ENCODE assay signal across 8 cellular contexts in the genomic region with DNA sequence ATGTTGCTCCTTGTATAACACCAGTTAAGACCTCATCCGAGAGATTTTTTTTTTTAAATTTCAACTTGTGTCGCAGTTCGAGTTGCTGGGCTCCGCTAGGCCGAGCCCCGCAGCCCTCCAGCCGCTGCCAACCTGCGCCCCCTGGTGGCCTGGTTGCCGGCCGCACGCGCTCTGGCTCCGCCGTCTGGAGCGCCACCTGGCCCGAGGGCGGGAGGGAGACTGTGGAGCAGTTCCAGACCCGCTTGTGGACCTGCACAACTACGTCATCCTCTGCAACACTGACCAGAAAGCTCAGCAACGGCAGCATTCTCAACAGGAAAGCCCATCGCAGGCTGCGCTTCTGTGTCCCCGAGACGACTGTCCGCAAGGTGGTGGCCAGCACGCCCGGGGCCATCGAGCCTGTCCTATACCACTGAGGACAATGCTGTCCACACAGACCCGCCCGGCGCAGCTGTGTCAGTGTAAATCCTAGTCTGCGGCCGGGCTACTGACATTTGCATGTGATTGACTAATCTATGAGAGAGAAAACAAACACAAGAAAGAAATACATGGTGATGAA. TPM values are rescaled to one million over a fixed set of nuclear protein-coding genes. Genes with fewer than 3 reads are reported as not detected.
DNase-seq lines count a peak whose midpoint lies in the region; ATAC-seq and TF ChIP-seq lines count a peak whose summit lies in the region.

No MANE protein-coding gene starts in this region.

- no peak for TF ChIP-seq POLR2A in erythroblast (IDR thresholded peaks at IDR 0.05; ENCODE audit: low read length)

- peak overlapping the region; percentile 66 for H2AFZ ChIP-seq in OCI-LY3 (ENCODE audit: low read depth, low read length)

- peak overlapping the region; percentile 78 for H3K4me2 ChIP-seq in OCI-LY3 (ENCODE audit: low read length)

- peak overlapping the region; percentile 35; the same call in 1 of the 2 replicates for H3K9ac ChIP-seq in OCI-LY3 (ENCODE audit: low read length)
- peak overlapping the region; percentile 1 for H3K9ac ChIP-seq in muscle layer of colon (ENCODE audit: low read length)

- no peaks in the 10 kb centered on the region for H3K79me2 ChIP-seq in OCI-LY3 (ENCODE audit: low read length)

- H3K27ac ChIP-seq in OCI-LY3 (ENCODE audit: low read length) (no peak overlapping the region), muscle layer of colon (ENCODE audit: low read depth, low read length) (no peak overlapping the region)

- peak; percentile 97 for ATAC-seq in GM21360 (IDR thresholded peaks at IDR 0.05; ENCODE audit: unreplicated experiment)

- DNase-seq in COLO668 (lab: John Stamatoyannopoulos, UW; ENCODE audit: unreplicated experiment) (peak; percentile 80), HT-29 (ENCODE audit: low spot score) (peak; percentile 87), erythroblast (lab: John Stamatoyannopoulos, UW) (peak; percentile 87 to 94)
- peak; percentile 92 for DNase-seq in activated T-cell treated with anti-CD3 and anti-CD28 coated beads, Interleukin-2, amount 50 U/mL, for 1 hour
- peak; percentile 94 for DNase-seq in stimulated activated CD8-positive, alpha-beta memory T cell treated with anti-CD3 and anti-CD28 coated beads, Interleukin-4, amount 100 ng/mL, for 48 hours

- H3K36me3 ChIP-seq in OCI-LY3 (replicated peaks; ENCODE audit: low read depth, low read length) (no peaks in the 10 kb centered on the region), muscle layer of colon (ENCODE audit: insufficient read depth, low read length) (no peaks in the 10 kb centered on the region)

- no peaks in the 10 kb centered on the region for H4K20me1 ChIP-seq in OCI-LY3 (ENCODE audit: insufficient read depth, low read length)

- H3K4me1 ChIP-seq in OCI-LY3 (ENCODE audit: low read length): 0 out of 2 replicates have a peak, but pooled peaks cover 3% of the 10 kb centered on the region
- peaks cover 4% of the 10 kb centered on the region for H3K4me1 ChIP-seq in muscle layer of colon (ENCODE audit: insufficient read depth, low read length)

- peak; percentile 99 for TF ChIP-seq CTCF in OCI-LY3 (IDR thresholded peaks at IDR 0.05; ENCODE audit: low read depth, low read length)

- H3K9me3 ChIP-seq in OCI-LY3 (ENCODE audit: insufficient read depth, low read length): no peaks in the 10 kb centered on the region
- H3K9me3 ChIP-seq in muscle layer of colon (ENCODE audit: low read length): no peaks in the 10 kb centered on the region

- H3K4me3 ChIP-seq in OCI-LY3 (ENCODE audit: low read length) (peak overlapping the region; percentile 72), muscle layer of colon (ENCODE audit: low read depth in 1 of 2, low read length in 2 of 2) (peak overlapping the region; percentile 27 to 36)

- H3K27me3 ChIP-seq in OCI-LY3 (ENCODE audit: low read depth, low read length): peaks cover 26% of the 10 kb centered on the region; the same call in 1 of the 2 replicates
- H3K27me3 ChIP-seq in muscle layer of colon (ENCODE audit: control insufficient read depth in 1 of 2, insufficient read depth in 2 of 2, low read length in 2 of 2): no peaks in the 10 kb centered on the region

RNA-seq across cellular contexts. Expression of a gene that starts 39.1 kb away (rescaled TPM):
- 0.79 TPM in 1 of 2 replicates, not detected in the other for total RNA-seq in HT-29 (2014; rRNA removed; shearing (Covaris generic))
